16 cellular contexts compared by ENCODE assay signal in the genomic region with DNA sequence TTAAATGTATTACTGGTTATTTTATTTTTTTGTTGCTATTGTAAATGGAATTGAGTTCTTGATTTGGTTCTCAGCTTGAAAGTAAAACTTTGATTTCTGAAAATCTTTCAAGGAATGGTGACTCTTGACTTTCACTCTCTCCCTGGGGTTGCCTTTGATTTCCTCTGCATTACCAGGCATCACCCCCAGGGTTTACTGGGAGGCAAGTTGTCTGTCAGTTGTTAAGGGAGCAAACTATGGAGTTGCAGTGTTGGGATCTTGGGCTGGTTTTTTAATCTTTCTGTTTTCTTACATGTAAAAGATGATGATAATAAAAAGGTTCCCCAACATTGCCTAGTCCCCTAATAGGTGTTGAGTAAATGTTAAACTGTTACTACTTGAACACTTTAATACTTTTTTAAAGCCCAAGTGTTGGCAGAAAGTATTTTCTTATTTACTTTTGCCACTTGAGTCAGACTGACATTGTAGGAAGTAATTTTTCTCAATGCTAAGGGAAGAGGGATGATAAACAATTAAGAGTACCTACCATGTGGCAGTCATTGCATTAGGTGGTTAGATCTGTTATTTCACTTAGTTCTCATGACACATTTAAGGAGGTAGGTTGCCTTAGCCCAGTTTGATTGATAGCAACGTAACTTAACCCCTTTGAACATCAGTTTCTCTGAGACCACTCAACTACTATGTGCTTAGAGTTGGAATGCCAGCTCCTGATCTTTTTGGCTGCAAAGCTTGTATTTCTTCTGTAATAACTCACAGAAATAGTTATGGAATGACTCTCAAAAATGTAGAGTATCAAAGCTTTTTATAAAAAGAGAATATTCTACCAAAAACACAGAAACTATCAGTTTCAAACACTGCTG.
A peak's percentile ranks its signal among the peaks of the same experiment; 100 is the strongest.
DNase-seq lines count a peak whose midpoint lies in the region; ATAC-seq and TF ChIP-seq lines count a peak whose summit lies in the region.
"Had no signal": no experiment of that assay in that cellular context is flagged by ENCODE, and none has a peak within 500 bp of the region (broad histone marks: within the 10 kb centered on the region; RNA-seq: fewer than 3 reads in every experiment).

No MANE protein-coding gene starts in this region.

- H3K27me3 Mint-ChIP-seq in HFFc6 (ENCODE audit: insufficient read depth) (peaks cover 8% of the 10 kb centered on the region), brain (no peaks in the 10 kb centered on the region)
- H3K27me3 Mint-ChIP-seq: B cell had no signal

- DNase-seq in AG04449 (ENCODE audit: low read depth, low spot score) = no peak
- DNase-seq in HFFc6 = no peak
- DNase-seq in iPS-NIHi7 (ENCODE audit: extremely low spot score) = peak; percentile 43
- DNase-seq in NCI-H526 treated with DMSO at 0.1 percent for 48 hours (lab: John Stamatoyannopoulos, UW) = no peak
- DNase-seq in NK-92 (lab: John Stamatoyannopoulos, UW; ENCODE audit: unreplicated experiment) = no peak
- DNase-seq: activated naive CD4-positive, alpha-beta T cell treated with anti-CD3 and anti-CD28 coated beads for 36 hours; caudate nucleus; MM.1S; NCI-H2081; stimulated activated naive CD4-positive, alpha-beta T cell; uterus had no signal

- ATAC-seq in HG03175 (IDR thresholded peaks at IDR 0.05; ENCODE audit: unreplicated experiment) = no peak
- no peak for ATAC-seq in HG02981 (IDR thresholded peaks at IDR 0.05; ENCODE audit: unreplicated experiment)

- H3K9me3 Mint-ChIP-seq in HFFc6 (peaks cover 13% of the 10 kb centered on the region; the same call in 1 of the 2 replicates), brain (peaks cover 8 to 25% (median 15%) of the 10 kb centered on the region in 5 experiments)

- peak; percentile 10 for TF ChIP-seq CTCF in AG04449 (IDR thresholded peaks at IDR 0.05; ENCODE audit: insufficient read depth, low read length, missing control alignments)
- TF ChIP-seq CTCF in HFFc6 (IDR thresholded peaks at IDR 0.05) = peak; percentile 74
- no peak for TF ChIP-seq CTCF in brain (conservative IDR thresholded peaks at IDR 0.05)

- no peak overlapping the region for H3K4me3 ChIP-seq in AG04449 (ENCODE audit: low read depth, low read length)
- H3K4me3 ChIP-seq: SJSA1, uterus had no signal

- peaks cover 46% of the 10 kb centered on the region for H3K36me3 Mint-ChIP-seq in HFFc6 (ENCODE audit: low read depth)
- peaks cover 27% of the 10 kb centered on the region for H3K36me3 Mint-ChIP-seq in brain

- POLR2A ChIA-PET in AG04449 (lab: Yijun Ruan, JAX) = interaction anchor here (1.7 kb wide), 1 partner anchor 8 kb away, joined by 5 read pairs; no protein-coding TSS in a partner anchor

- CTCF ChIA-PET in AG04449 (lab: Yijun Ruan, JAX) = interaction anchor here (0.7 to 1.9 kb wide), 7 partner anchors 9 to 136 kb away, joined by 3 to 7 read pairs (median 4); no protein-coding TSS in a partner anchor

- peaks cover 94% of the 10 kb centered on the region for H3K4me1 Mint-ChIP-seq in HFFc6 (ENCODE audit: low read depth)
- peaks cover 61% of the 10 kb centered on the region for H3K4me1 Mint-ChIP-seq in brain
- H3K4me1 Mint-ChIP-seq: B cell had no signal

- H3K27ac Mint-ChIP-seq in HFFc6 (peak overlapping the region; percentile 80), brain (peak overlapping the region in 3 of 5 experiments; percentile 22 to 82 (median 32))
- H3K27ac Mint-ChIP-seq: activated naive CD4-positive, alpha-beta T cell treated with anti-CD3 and anti-CD28 coated beads for 36 hours; B cell had no signal

- H3K4me3 Mint-ChIP-seq in HFFc6 (peak overlapping the region; percentile 62), brain (no peak overlapping the region)
- H3K4me3 Mint-ChIP-seq: activated naive CD4-positive, alpha-beta T cell treated with anti-CD3 and anti-CD28 coated beads for 36 hours; B cell had no signal

Comparison
In these comparisons a context has a peak if more than half of its experiments do, and no peak if none do; other contexts are left out.
1. CTCF ChIP-seq: peak in AG04449 (single experiment) and HFFc6 (single experiment); none in brain (0 of 2).